11 cellular contexts compared by ENCODE assay signal in the genomic region with DNA sequence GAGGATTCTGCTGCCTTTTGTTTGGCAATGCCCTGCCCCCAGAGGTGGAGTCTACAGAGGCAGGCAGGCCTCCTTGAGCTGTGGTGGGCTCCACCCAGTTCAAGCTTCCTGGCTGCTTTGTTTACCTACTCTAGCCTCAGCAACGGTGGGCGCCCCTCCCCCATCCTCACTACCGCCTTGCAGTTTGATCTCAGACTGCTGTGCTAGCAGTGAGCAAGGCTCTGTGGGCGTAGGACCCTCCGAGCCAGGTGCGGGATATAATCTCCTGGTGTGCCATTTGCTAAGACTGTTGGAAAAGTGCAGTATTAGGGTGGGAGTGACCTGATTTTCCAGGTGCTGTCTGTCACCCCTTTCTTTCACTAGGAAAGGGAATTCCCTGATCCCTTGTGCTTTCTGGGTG. TPM values are rescaled to one million over a fixed set of nuclear protein-coding genes. Genes with fewer than 3 reads are reported as not detected.
"Had no signal": no experiment of that assay in that cellular context is flagged by ENCODE, and none has a peak within 500 bp of the region (broad histone marks: within the 10 kb centered on the region; RNA-seq: fewer than 3 reads in every experiment).

No MANE protein-coding gene starts in this region.

RNA-seq across cellular contexts. Expression of gene DDC, which starts 11.2 kb away (rescaled TPM):
- total RNA-seq: kidney epithelial cell, left cardiac atrium, left ventricle myocardium inferior, left ventricle myocardium superior, lung microvascular endothelial cell, mammary epithelial cell, mesothelial cell of epicardium, mononuclear cell, myocyte had no signal
- polyA plus RNA-seq: immature natural killer cell, keratinocyte, mammary epithelial cell had no signal
